ENCODE assay signal across 8 cellular contexts in the genomic region with DNA sequence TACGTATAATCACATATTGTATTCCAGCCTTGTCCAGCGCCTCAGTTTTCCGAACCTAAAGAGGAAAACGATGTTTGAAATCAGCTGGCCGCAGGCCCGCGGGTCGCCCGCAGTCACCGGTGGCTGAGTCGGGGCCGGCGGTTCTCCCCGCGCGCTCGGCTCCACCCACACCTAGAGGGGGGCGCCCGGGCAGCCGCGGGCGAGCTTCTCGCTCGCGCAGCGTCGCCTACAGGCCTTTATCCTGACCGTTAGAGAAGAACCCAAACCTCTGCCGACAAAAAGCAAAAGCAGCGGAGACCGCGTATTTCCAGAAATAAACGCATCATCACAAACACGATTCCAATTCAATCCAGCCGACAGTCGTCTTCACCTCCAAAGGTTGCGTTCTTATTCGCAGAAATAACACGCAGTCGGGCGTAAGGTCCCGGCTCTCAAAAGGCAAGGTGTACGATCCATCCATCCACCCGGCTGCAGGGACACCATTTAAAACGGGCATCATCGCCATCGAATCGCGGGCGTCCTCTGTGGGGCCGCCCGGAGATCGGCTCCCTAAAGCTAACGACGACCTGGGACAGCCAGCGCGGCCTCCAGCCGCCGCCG. TPM values are rescaled to one million over a fixed set of nuclear protein-coding genes. Genes with fewer than 3 reads are reported as not detected.
DNase-seq lines count a peak whose midpoint lies in the region; ATAC-seq and TF ChIP-seq lines count a peak whose summit lies in the region.

No MANE protein-coding gene starts in this region.

- H3K4me1 Mint-ChIP-seq in chondrocyte (ENCODE audit: low read depth) = peaks cover 45% of the 10 kb centered on the region

- CTCF ChIA-PET in AG04449 (lab: Yijun Ruan, JAX) = interaction anchor here (1.0 to 6.1 kb wide), 9 partner anchors 9 to 137 kb away, joined by 3 to 46 read pairs (median 6); no protein-coding TSS in a partner anchor

- peak overlapping the region; percentile 99 for H3K27ac Mint-ChIP-seq in chondrocyte (ENCODE audit: unreplicated experiment)

- H3K36me3 Mint-ChIP-seq in chondrocyte (ENCODE audit: low read depth) = no peaks in the 10 kb centered on the region

- intact Hi-C loops in left colon (cut with DNase I, micrococcal nuclease) = loop anchor here in 1 of 2 donors (5.0 kb wide), 1 partner anchor 71 kb away; no protein-coding TSS in a partner anchor

- H3K4me3 ChIP-seq in AG04449 (ENCODE audit: low read depth, low read length) = peak overlapping the region; percentile 75

- H3K4me3 Mint-ChIP-seq in chondrocyte (ENCODE audit: unreplicated experiment) = peak overlapping the region; percentile 80

- POLR2A ChIA-PET in AG04449 (lab: Yijun Ruan, JAX) = interaction anchor here (0.6 kb wide), 1 partner anchor 75 kb away, joined by 3 read pairs; no protein-coding TSS in a partner anchor

- H3K27me3 Mint-ChIP-seq in chondrocyte (ENCODE audit: low read depth) = no peaks in the 10 kb centered on the region

- TF ChIP-seq CTCF in AG04449 (IDR thresholded peaks at IDR 0.05; ENCODE audit: insufficient read depth, low read length, missing control alignments) (peak; percentile 64), chondrocyte (IDR thresholded peaks at IDR 0.05) (peak; percentile 76)

- H3K9me3 Mint-ChIP-seq in chondrocyte (ENCODE audit: low read depth) = no peaks in the 10 kb centered on the region

- peak; percentile 31 for ATAC-seq in GM18870 (IDR thresholded peaks at IDR 0.05; ENCODE audit: unreplicated experiment)
- ATAC-seq in HG03139 (IDR thresholded peaks at IDR 0.05; ENCODE audit: unreplicated experiment) = peak; percentile 59
- peak; percentile 74 for ATAC-seq in left colon

- DNase-seq in AG04449 (ENCODE audit: low read depth, low spot score) (no peak), NCI-H2227 treated with DMSO at 0.1 percent for 48 hours (lab: John Stamatoyannopoulos, UW) (peak; percentile 88), chondrocyte (ENCODE audit: low spot score) (peak; percentile 94), left colon (peak; percentile 78 to 87)
- peak; percentile 60 for DNase-seq in activated CD4-positive, alpha-beta T cell treated with anti-CD3 and anti-CD28 coated beads for 1 hour
- peak; percentile 72 to 74 for DNase-seq in stimulated activated CD4-positive, alpha-beta T cell treated with anti-CD3 and anti-CD28 coated beads, Interleukin-2, amount 100 ng/mL, for 24 hours

RNA-seq across cellular contexts. Expression of a gene that starts 0.7 kb away (rescaled TPM):
- total RNA-seq in chondrocyte = 32.2 to 47.1 TPM (median 33.3 TPM) in 3 replicates
- 10 to 100 TPM; 49.7 to 53.2 TPM for total RNA-seq in left colon
